In genomic region chr13:26228080-26228479, GRCh38 we compare ENCODE assay signal across 17 cellular contexts.
"Had no signal": no experiment of that assay in that cellular context is flagged by ENCODE, and none has a peak within 500 bp of the region (broad histone marks: within the 10 kb centered on the region; RNA-seq: fewer than 3 reads in every experiment).

No MANE protein-coding gene starts in this region.

- H3K36me3 ChIP-seq: gastrocnemius medialis, heart left ventricle, left lung, vagina had no signal

- H3K9me3 Mint-ChIP-seq: activated CD4-positive, alpha-beta memory T cell treated with anti-CD3 and anti-CD28 coated beads, Interleukin-2, amount 10 ng/mL, durations not matched to agents 7 days and 5 days; activated naive CD8-positive, alpha-beta T cell treated with anti-CD3 and anti-CD28 coated beads for 36 hours; stimulated activated naive CD8-positive, alpha-beta T cell treated with anti-CD3 and anti-CD28 coated beads, Interleukin-15, Interleukin-2, amounts not matched to agents 100 ng/mL and 50 ng/mL, for 24 hours had no signal

- H3K27ac Mint-ChIP-seq: activated CD4-positive, alpha-beta memory T cell treated with anti-CD3 and anti-CD28 coated beads, Interleukin-2, amount 10 ng/mL, durations not matched to agents 7 days and 5 days; activated CD4-positive, alpha-beta T cell treated with anti-CD3 and anti-CD28 coated beads for 36 hours; activated CD8-positive, alpha-beta memory T cell treated with anti-CD3 and anti-CD28 coated beads, Interleukin-2, amount 10 ng/mL, durations not matched to agents 7 days and 5 days; activated naive CD8-positive, alpha-beta T cell treated with anti-CD3 and anti-CD28 coated beads for 36 hours; stimulated activated naive CD8-positive, alpha-beta T cell treated with anti-CD3 and anti-CD28 coated beads, Interleukin-15, Interleukin-2, amounts not matched to agents 100 ng/mL and 50 ng/mL, for 24 hours had no signal

- H3K27me3 ChIP-seq: gastrocnemius medialis, heart left ventricle, left lung, vagina had no signal

- H3K27me3 Mint-ChIP-seq: activated CD4-positive, alpha-beta memory T cell treated with anti-CD3 and anti-CD28 coated beads, Interleukin-2, amount 10 ng/mL, durations not matched to agents 7 days and 5 days; activated CD4-positive, alpha-beta T cell treated with anti-CD3 and anti-CD28 coated beads for 36 hours; activated naive CD8-positive, alpha-beta T cell treated with anti-CD3 and anti-CD28 coated beads for 36 hours had no signal

- H3K9me3 ChIP-seq: gastrocnemius medialis, heart left ventricle, left lung, vagina had no signal

- DNase-seq: activated CD4-positive, alpha-beta memory T cell treated with anti-CD3 and anti-CD28 coated beads, Interleukin-2, amount 10 ng/mL, durations not matched to agents 7 days and 5 days; activated CD4-positive, alpha-beta T cell treated with anti-CD3 and anti-CD28 coated beads for 36 hours; activated CD8-positive, alpha-beta memory T cell treated with anti-CD3 and anti-CD28 coated beads, Interleukin-2, amount 10 ng/mL, durations not matched to agents 7 days and 5 days; activated naive CD8-positive, alpha-beta T cell treated with anti-CD3 and anti-CD28 coated beads for 36 hours; amniotic stem cell; erythroblast; gastrocnemius medialis; heart left ventricle; left lung; occipital lobe; retina; T-helper 2 cell; trophoblast cell had no signal

- H3K4me3 ChIP-seq: coronary artery, gastrocnemius medialis, heart left ventricle, left lung, vagina had no signal

- H3K36me3 Mint-ChIP-seq: activated naive CD8-positive, alpha-beta T cell treated with anti-CD3 and anti-CD28 coated beads for 36 hours had no signal

- ATAC-seq: activated CD4-positive, alpha-beta T cell treated with anti-CD3 and anti-CD28 coated beads for 36 hours; activated CD8-positive, alpha-beta memory T cell treated with anti-CD3 and anti-CD28 coated beads, Interleukin-2, amount 10 ng/mL, durations not matched to agents 7 days and 5 days; gastrocnemius medialis; heart left ventricle had no signal

- H3K4me3 Mint-ChIP-seq: activated CD4-positive, alpha-beta memory T cell treated with anti-CD3 and anti-CD28 coated beads, Interleukin-2, amount 10 ng/mL, durations not matched to agents 7 days and 5 days; activated CD4-positive, alpha-beta T cell treated with anti-CD3 and anti-CD28 coated beads for 36 hours; activated CD8-positive, alpha-beta memory T cell treated with anti-CD3 and anti-CD28 coated beads, Interleukin-2, amount 10 ng/mL, durations not matched to agents 7 days and 5 days; activated naive CD8-positive, alpha-beta T cell treated with anti-CD3 and anti-CD28 coated beads for 36 hours; stimulated activated naive CD8-positive, alpha-beta T cell treated with anti-CD3 and anti-CD28 coated beads, Interleukin-15, Interleukin-2, amounts not matched to agents 100 ng/mL and 50 ng/mL, for 24 hours had no signal

- H3K27ac ChIP-seq: coronary artery, gastrocnemius medialis, heart left ventricle, left lung, vagina, VCaP had no signal

- H3K4me1 ChIP-seq: vagina had no signal
